19 cellular contexts compared by ENCODE assay signal in genomic region chr5:93141969-93142368, GRCh38.
DNase-seq lines count a peak whose midpoint lies in the region; ATAC-seq and TF ChIP-seq lines count a peak whose summit lies in the region.
"Had no signal": no experiment of that assay in that cellular context is flagged by ENCODE, and none has a peak within 500 bp of the region (broad histone marks: within the 10 kb centered on the region; RNA-seq: fewer than 3 reads in every experiment).

No MANE protein-coding gene starts in this region.

- TF ChIP-seq POLR2A in tibial nerve (IDR thresholded peaks at IDR 0.05): no peak

- no peak for DNase-seq in mammary epithelial cell
- DNase-seq in MCF 10A (ENCODE audit: unreplicated experiment): no peak
- peak; percentile 21 for DNase-seq in amniotic epithelial cell (ENCODE audit: low read depth)
- DNase-seq in mesenchymal stem cell: peak; percentile 50
- DNase-seq in tibial nerve (ENCODE audit: low spot score in 2 of 2): no peak
- DNase-seq in ureter (ENCODE audit: low spot score): no peak
- no peak for DNase-seq in activated naive CD4-positive, alpha-beta T cell treated with Interleukin-2 at 50 U/mL for 16 hours
- DNase-seq: CD8-positive, alpha-beta memory T cell; DND-41; NCI-H1436; NCI-H2029; NCI-H2171 treated with DMSO at 0.1 percent for 48 hours had no signal

- no peak overlapping the region for H2BK12ac ChIP-seq in mesenchymal stem cell (ENCODE audit: low read length in 2 of 2)

- no peak overlapping the region for H3K4me3 Mint-ChIP-seq in MCF 10A (ENCODE audit: unreplicated experiment)
- H3K4me3 Mint-ChIP-seq: CD8-positive, alpha-beta memory T cell; GM23338 had no signal

- peaks cover 10% of the 10 kb centered on the region for H3K4me1 Mint-ChIP-seq in MCF 10A (ENCODE audit: insufficient read depth, unreplicated experiment)
- H3K4me1 Mint-ChIP-seq: CD8-positive, alpha-beta memory T cell; GM23338 had no signal

- H3K36me3 ChIP-seq in mammary epithelial cell (ENCODE audit: insufficient read depth, low read length) (no peaks in the 10 kb centered on the region), mesenchymal stem cell (ENCODE audit: control insufficient read depth in 1 of 2, insufficient read depth in 2 of 2, low read depth in 1 of 2, low read length in 2 of 2) (no peaks in the 10 kb centered on the region), tibial nerve (no peaks in the 10 kb centered on the region)
- H3K36me3 ChIP-seq: BLaER1 treated with 17β-estradiol and CSF1 and Interleukin-3, amounts not matched to agents 10 nM and 100 nM; SJSA1 had no signal

- H3K27ac ChIP-seq in mammary epithelial cell (ENCODE audit: insufficient read depth, low read depth, low read length) (no peak overlapping the region), mesenchymal stem cell (ENCODE audit: low read length, poor library complexity, severe bottlenecking) (no peak overlapping the region), tibial nerve (peak overlapping the region in 3 of 4 donors; percentile 17 to 31 (median 22))
- H3K27ac ChIP-seq: BLaER1 treated with 17β-estradiol and CSF1 and Interleukin-3, amounts not matched to agents 10 nM and 100 nM; RWPE1; SJSA1 had no signal

- H2BK5ac ChIP-seq in mesenchymal stem cell (ENCODE audit: low read depth, low read length, poor library complexity, severe bottlenecking): no peak overlapping the region

- WGBS in mammary epithelial cell (ENCODE audit: low coverage, missing lambda C conversion rate): 50% methylated on average over 2 of the region's 2 CpGs
- WGBS in mesenchymal stem cell: no CpG with 5 or more reads among the region's 2 CpGs
- 26 to 38% methylated on average over 2 of the region's 2 CpGs for WGBS in tibial nerve, 2 donors

- POLR2A ChIA-PET in MCF 10A (lab: Yijun Ruan, JAX): interaction anchor here (1.2 kb wide), 1 partner anchor 10 kb away, joined by 3 read pairs; no protein-coding TSS in a partner anchor

- no peak overlapping the region for H3K4ac ChIP-seq in mesenchymal stem cell (ENCODE audit: low read depth in 1 of 2, low read length in 2 of 2)

- TF ChIP-seq CTCF in mammary epithelial cell (conservative IDR thresholded peaks at IDR 0.05 in 1 of 2, IDR thresholded peaks at IDR 0.05 in 1 of 2; ENCODE audit: extremely low read depth in 1 of 2, insufficient read depth in 1 of 2, low read depth in 1 of 2, low read length in 2 of 2): no peak
- no peak for TF ChIP-seq CTCF in MCF 10A (IDR thresholded peaks at IDR 0.05; ENCODE audit: unreplicated experiment)
- TF ChIP-seq CTCF in tibial nerve (IDR thresholded peaks at IDR 0.05): no peak

- H3K79me1 ChIP-seq in mesenchymal stem cell (replicated peaks; ENCODE audit: low read length, poor library complexity, severe bottlenecking): no peaks in the 10 kb centered on the region

- no peak overlapping the region for H2BK120ac ChIP-seq in mesenchymal stem cell (ENCODE audit: low read depth, low read length)

- H3K4me1 ChIP-seq in mammary epithelial cell (ENCODE audit: insufficient read depth, low read length) (no peaks in the 10 kb centered on the region), mesenchymal stem cell (ENCODE audit: control insufficient read depth, insufficient read depth, low read depth, low read length) (no peaks in the 10 kb centered on the region), tibial nerve (no peaks in the 10 kb centered on the region)
- H3K4me1 ChIP-seq: BLaER1 treated with 17β-estradiol and CSF1 and Interleukin-3, amounts not matched to agents 10 nM and 100 nM had no signal

- H3K18ac ChIP-seq in mesenchymal stem cell (ENCODE audit: low read depth in 1 of 2, low read length in 2 of 2): no peak overlapping the region

- H2AK5ac ChIP-seq in mesenchymal stem cell (ENCODE audit: low read length, severe bottlenecking): no peak overlapping the region

- no peak overlapping the region for H3K14ac ChIP-seq in mesenchymal stem cell (ENCODE audit: low read length in 2 of 2)

- no peak for TF ChIP-seq EP300 in tibial nerve (IDR thresholded peaks at IDR 0.05)

- H4K8ac ChIP-seq in mesenchymal stem cell (ENCODE audit: low read length): no peak overlapping the region

- intact Hi-C loops in mammary epithelial cell (cut with micrococcal nuclease): no loop called here
- intact Hi-C loops in MCF 10A (cut with micrococcal nuclease): no loop called here

- H4K20me1 ChIP-seq in mammary epithelial cell (ENCODE audit: insufficient read depth, low read length): no peaks in the 10 kb centered on the region
- H4K20me1 ChIP-seq: BLaER1 treated with 17β-estradiol and CSF1 and Interleukin-3, amounts not matched to agents 10 nM and 100 nM had no signal

- H3K79me2 ChIP-seq in mammary epithelial cell (ENCODE audit: insufficient read depth, low read length): no peaks in the 10 kb centered on the region

- H3K23ac ChIP-seq in mesenchymal stem cell (ENCODE audit: low read length in 2 of 2): no peak overlapping the region

- H3K4me2 ChIP-seq in mammary epithelial cell (ENCODE audit: insufficient read depth, low read depth, low read length) (no peak overlapping the region), mesenchymal stem cell (ENCODE audit: low read length, poor library complexity, severe bottlenecking) (no peak overlapping the region)
- H3K4me2 ChIP-seq: BLaER1 treated with 17β-estradiol and CSF1 and Interleukin-3, amounts not matched to agents 10 nM and 100 nM; GM23338 had no signal

- H2AFZ ChIP-seq in mammary epithelial cell (ENCODE audit: low read depth, low read length) (peak overlapping the region; percentile 34), mesenchymal stem cell (ENCODE audit: low read depth, low read length) (no peak overlapping the region)
- H2AFZ ChIP-seq: GM23338 had no signal

- CTCF ChIA-PET in mammary epithelial cell (lab: Charles Lee; ENCODE audit: low non-redundant PET): no interaction called here
- CTCF ChIA-PET in MCF 10A (lab: Yijun Ruan, JAX): interaction anchor here (1.0 kb wide), 1 partner anchor 659 kb away, joined by 4 read pairs; no protein-coding TSS in a partner anchor

- no peak overlapping the region for H3K27ac Mint-ChIP-seq in MCF 10A (ENCODE audit: low read depth, unreplicated experiment)
- H3K27ac Mint-ChIP-seq: CD8-positive, alpha-beta memory T cell; GM23338 had no signal

- H3K36me3 Mint-ChIP-seq in MCF 10A (ENCODE audit: insufficient read depth, unreplicated experiment): no peaks in the 10 kb centered on the region
- H3K36me3 Mint-ChIP-seq: CD8-positive, alpha-beta memory T cell had no signal

- peaks cover 8% of the 10 kb centered on the region for H3K9me3 Mint-ChIP-seq in MCF 10A (ENCODE audit: unreplicated experiment)

- H3K9me3 ChIP-seq in mammary epithelial cell (replicated peaks; ENCODE audit: insufficient read depth, low read length) (no peaks in the 10 kb centered on the region), mesenchymal stem cell (ENCODE audit: control insufficient read depth, low read length) (no peaks in the 10 kb centered on the region), tibial nerve (no peaks in the 10 kb centered on the region)
- H3K9me3 ChIP-seq: SJSA1 had no signal

- H3K9ac ChIP-seq in mammary epithelial cell (ENCODE audit: insufficient read depth, low read length) (no peak overlapping the region), mesenchymal stem cell (ENCODE audit: low read length) (no peak overlapping the region)
- H3K9ac ChIP-seq: BLaER1 treated with 17β-estradiol and CSF1 and Interleukin-3, amounts not matched to agents 10 nM and 100 nM had no signal

- H2BK15ac ChIP-seq in mesenchymal stem cell (ENCODE audit: low read depth, poor library complexity, severe bottlenecking): no peak overlapping the region

- no peak overlapping the region for H3K4me3 ChIP-seq in mammary epithelial cell (replicated peaks in 1 of 3; ENCODE audit: insufficient read depth in 1 of 3, low read depth in 2 of 3, low read length in 3 of 3)
- no peak overlapping the region for H3K4me3 ChIP-seq in mesenchymal stem cell (ENCODE audit: insufficient read depth in 1 of 2, low read depth in 1 of 2, low read length in 2 of 2)
- no peak overlapping the region for H3K4me3 ChIP-seq in tibial nerve
- H3K4me3 ChIP-seq: BLaER1 treated with 17β-estradiol and CSF1 and Interleukin-3, amounts not matched to agents 10 nM and 100 nM; GM23338; K562; SJSA1 had no signal

- no TSS peak for BruUV-seq in mammary epithelial cell (replicated peaks; lab: Mats Ljungman, UMichigan)
- no TSS peak for BruUV-seq in MCF 10A (replicated peaks; lab: Mats Ljungman, UMichigan)

- in situ Hi-C loops in mammary epithelial cell (cut with MboI; ENCODE audit: low sequenced_read_pairs in 2 of 2): no loop called here

- dilution Hi-C loops in mammary epithelial cell (cut with HindIII; ENCODE audit: low sequenced_read_pairs): no loop called here

- H3K27me3 ChIP-seq in mammary epithelial cell (ENCODE audit: insufficient read depth, low read length) (no peaks in the 10 kb centered on the region), mesenchymal stem cell (ENCODE audit: control insufficient read depth in 1 of 2, insufficient read depth in 1 of 2, low read length in 2 of 2) (no peaks in the 10 kb centered on the region), tibial nerve (no peaks in the 10 kb centered on the region)
- H3K27me3 ChIP-seq: BLaER1 treated with 17β-estradiol and CSF1 and Interleukin-3, amounts not matched to agents 10 nM and 100 nM; SJSA1 had no signal

- no peaks in the 10 kb centered on the region for H3K27me3 Mint-ChIP-seq in MCF 10A (ENCODE audit: insufficient read depth, unreplicated experiment)
- H3K27me3 Mint-ChIP-seq: CD8-positive, alpha-beta memory T cell had no signal

- no peak overlapping the region for H4K91ac ChIP-seq in mesenchymal stem cell (ENCODE audit: low read length)

- no peak for ATAC-seq in HG02798 (IDR thresholded peaks at IDR 0.05; ENCODE audit: poor library complexity, unreplicated experiment)
- ATAC-seq: GM23338, HCT116, K562 had no signal

Comparison
In these comparisons a context has a peak if more than half of its experiments do, and no peak if none do; other contexts are left out.
1. DNase-seq: peak in amniotic epithelial cell (single experiment) and mesenchymal stem cell (single experiment); none in mammary epithelial cell (single experiment), MCF 10A (single experiment), tibial nerve (0 of 2), ureter (single experiment) and activated naive CD4-positive, alpha-beta T cell treated with Interleukin-2 at 50 U/mL for 16 hours (single experiment).
2. H3K27ac ChIP-seq: peak in tibial nerve (3 of 4); none in mammary epithelial cell (single experiment) and mesenchymal stem cell (single experiment).